ENCODE assay signal across 14 cellular contexts in the genomic region with DNA sequence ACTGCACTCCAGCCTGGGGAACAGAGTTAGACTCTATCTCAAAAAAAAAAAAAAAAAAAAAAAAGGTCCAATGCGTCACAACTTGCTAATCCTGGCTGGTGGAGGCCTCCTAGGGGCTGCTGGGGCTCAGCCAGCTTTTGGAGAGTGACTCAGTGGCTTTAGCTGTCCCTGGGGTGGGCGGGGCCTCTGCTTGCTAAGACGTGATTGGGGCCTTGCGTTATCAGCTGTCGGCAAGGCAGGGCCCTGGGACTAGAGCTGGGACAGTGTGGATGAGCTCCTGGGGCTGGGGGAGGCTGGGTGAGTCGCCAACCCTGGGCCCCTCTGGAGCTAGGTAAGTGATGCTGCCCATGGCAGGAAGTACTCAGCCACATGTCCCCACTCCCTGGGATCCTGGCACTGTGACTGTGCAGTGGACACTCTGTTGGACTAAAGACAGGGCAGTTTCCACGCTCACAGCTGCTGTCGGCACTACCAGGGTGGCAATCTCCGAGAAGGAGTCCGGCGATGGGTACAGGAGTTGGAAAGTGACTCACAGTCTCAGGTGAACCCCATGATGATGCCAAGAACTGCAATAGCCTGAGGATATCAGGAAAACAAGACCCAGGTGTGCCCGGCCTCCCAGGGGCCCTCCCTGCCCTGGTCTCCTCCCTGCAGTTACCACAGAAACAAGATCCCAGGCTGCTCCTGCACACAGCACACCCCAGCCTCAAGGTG. TPM values are rescaled to one million over a fixed set of nuclear protein-coding genes. Genes with fewer than 3 reads are reported as not detected.
DNase-seq lines count a peak whose midpoint lies in the region; TF ChIP-seq lines count a peak whose summit lies in the region.
"Had no signal": no experiment of that assay in that cellular context is flagged by ENCODE, and none has a peak within 500 bp of the region (broad histone marks: within the 10 kb centered on the region; RNA-seq: fewer than 3 reads in every experiment).

No MANE protein-coding gene starts in this region.

- H3K36me3 ChIP-seq in suprapubic skin, result no peaks in the 10 kb centered on the region
- H3K36me3 ChIP-seq: gastroesophageal sphincter had no signal

- WGBS in suprapubic skin, result 52% methylated on average over 9 of the region's 12 CpGs

- H3K27me3 ChIP-seq in suprapubic skin, result peaks cover 5% of the 10 kb centered on the region
- H3K27me3 ChIP-seq: gastroesophageal sphincter had no signal

- peaks cover 8% of the 10 kb centered on the region for H3K4me1 ChIP-seq in suprapubic skin
- H3K4me1 ChIP-seq: gastroesophageal sphincter had no signal

- TF ChIP-seq CTCF in suprapubic skin (IDR thresholded peaks at IDR 0.05), result no peak

- TF ChIP-seq EP300 in suprapubic skin (IDR thresholded peaks at IDR 0.05), result no peak

- no peak overlapping the region for H3K4me3 ChIP-seq in skeletal muscle cell (ENCODE audit: low read depth, low read length)
- H3K4me3 ChIP-seq in suprapubic skin, result no peak overlapping the region
- H3K4me3 ChIP-seq: gastroesophageal sphincter, SK-N-MC had no signal

- DNase-seq in DMS 273 (lab: John Stamatoyannopoulos, UW; ENCODE audit: unreplicated experiment) (peak; percentile 12), DMS 273 treated with DMSO at 0.1 percent for 48 hours (lab: John Stamatoyannopoulos, UW) (no peak), OCI-M1 (lab: John Stamatoyannopoulos, UW) (peak; percentile 82), erythroblast (lab: John Stamatoyannopoulos, UW) (peak; percentile 78 to 91), skeletal muscle cell (ENCODE audit: low read depth) (peak; percentile 28), suprapubic skin (ENCODE audit: low spot score in 2 of 2) (no peak), dermis blood vessel endothelial cell (no peak), NAMALWA (ENCODE audit: low spot score) (no peak)
- DNase-seq: GDM1, NCI-H2171, retina had no signal

- peaks cover 7% of the 10 kb centered on the region for H3K9me3 ChIP-seq in suprapubic skin

- TF ChIP-seq POLR2A in erythroblast (IDR thresholded peaks at IDR 0.05; ENCODE audit: low read length) (no peak), suprapubic skin (IDR thresholded peaks at IDR 0.05) (no peak)

- H3K27ac ChIP-seq in suprapubic skin, result no peak overlapping the region
- H3K27ac ChIP-seq: 22Rv1, gastroesophageal sphincter, SK-N-MC had no signal

RNA-seq across cellular contexts. Expression of gene F2RL3, which starts 32.2 kb away (rescaled TPM):
- 1 to 10 TPM in 2 of 4 donors, under 1 TPM in 2; 0.57 to 3.9 (median 1.2) TPM for total RNA-seq in suprapubic skin
- 3.0 and 14.0 TPM in 2 replicates for total RNA-seq in dermis blood vessel endothelial cell

Comparison
In these comparisons a context has a peak if more than half of its experiments do, and no peak if none do; other contexts are left out.
1. DNase-seq: peak in DMS 273 (single experiment), OCI-M1 (single experiment), erythroblast (2 of 2) and skeletal muscle cell (single experiment); none in DMS 273 treated with DMSO at 0.1 percent for 48 hours (single experiment), suprapubic skin (0 of 2), dermis blood vessel endothelial cell (single experiment) and NAMALWA (single experiment).